ENCODE assay signal across 8 cellular contexts in the genomic region with DNA sequence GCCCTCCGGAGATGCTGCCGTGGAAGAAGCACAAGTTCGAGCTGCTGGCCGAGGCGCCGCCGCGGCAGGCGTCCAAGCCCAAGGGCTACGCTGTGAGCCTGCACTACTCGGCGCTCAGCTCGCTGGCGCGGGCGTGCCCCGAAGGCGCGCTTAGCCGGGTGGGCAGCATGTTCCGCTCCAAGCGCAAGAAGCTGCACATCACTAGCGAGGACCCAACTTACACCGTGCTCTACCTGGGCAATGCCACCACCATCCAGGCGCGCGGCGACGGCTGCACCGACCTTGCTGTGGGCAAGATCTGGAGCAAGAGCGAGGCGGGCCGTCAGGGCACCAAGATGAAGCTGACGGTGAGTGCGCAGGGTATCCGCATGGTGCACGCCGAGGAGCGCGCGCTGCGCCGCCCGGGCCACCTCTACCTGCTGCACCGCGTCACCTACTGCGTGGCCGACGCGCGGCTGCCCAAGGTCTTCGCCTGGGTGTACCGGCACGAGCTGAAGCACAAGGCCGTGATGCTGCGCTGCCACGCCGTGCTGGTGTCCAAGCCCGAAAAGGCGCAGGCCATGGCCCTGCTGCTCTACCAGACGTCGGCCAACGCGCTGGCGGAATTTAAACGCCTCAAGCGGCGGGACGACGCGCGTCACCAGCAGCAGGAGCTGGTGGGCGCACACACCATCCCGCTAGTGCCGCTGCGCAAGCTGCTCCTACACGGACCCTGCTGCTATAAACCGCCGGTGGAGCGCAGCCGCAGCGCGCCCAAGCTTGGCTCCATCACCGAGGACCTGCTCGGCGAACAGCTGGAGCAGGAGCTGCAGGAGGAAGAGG. TPM values are rescaled to one million over a fixed set of nuclear protein-coding genes. Genes with fewer than 3 reads are reported as not detected.
DNase-seq lines count a peak whose midpoint lies in the region; ATAC-seq and TF ChIP-seq lines count a peak whose summit lies in the region.

No MANE protein-coding gene starts in this region.

- ATAC-seq in HG02885 (IDR thresholded peaks at IDR 0.05; ENCODE audit: poor library complexity, unreplicated experiment) (peak; percentile 2), upper lobe of left lung (ENCODE audit: low FRiP score in 2 of 2) (peak in 1 of 2 donors; percentile 54), GM19324 (IDR thresholded peaks at IDR 0.05; ENCODE audit: low FRiP score, unreplicated experiment) (no peak), GM18909 (IDR thresholded peaks at IDR 0.05; ENCODE audit: poor library complexity, unreplicated experiment) (no peak)

- peak; percentile 55 for DNase-seq in COR-L47 (lab: John Stamatoyannopoulos, UW)
- DNase-seq in activated CD4-positive, alpha-beta memory T cell treated with anti-CD3 and anti-CD28 coated beads, Interleukin-2, amount 10 ng/mL, durations not matched to agents 7 days and 5 days = peak; percentile 24
- DNase-seq in upper lobe of left lung = peak; percentile 22 to 92

- H3K27ac Mint-ChIP-seq in activated CD4-positive, alpha-beta memory T cell treated with anti-CD3 and anti-CD28 coated beads, Interleukin-2, amount 10 ng/mL, durations not matched to agents 7 days and 5 days = peak overlapping the region; percentile 69

- no peak overlapping the region for H3K9ac ChIP-seq in mucosa of stomach (ENCODE audit: low read length)

- H3K27ac ChIP-seq in esophagus (ENCODE audit: low read depth in 2 of 2, low read length in 1 of 2) = peak overlapping the region; percentile 55 to 84
- peak overlapping the region; percentile 83 to 89 (median 86) for H3K27ac ChIP-seq in upper lobe of left lung

- peaks cover 59% of the 10 kb centered on the region for H3K4me1 Mint-ChIP-seq in activated CD4-positive, alpha-beta memory T cell treated with anti-CD3 and anti-CD28 coated beads, Interleukin-2, amount 10 ng/mL, durations not matched to agents 7 days and 5 days

- POLR2A ChIA-PET in activated CD4-positive, alpha-beta memory T cell treated with anti-CD3 and anti-CD28 coated beads, Interleukin-2, amount 10 ng/mL, durations not matched to agents 7 days and 5 days (lab: Charles Lee) = interaction anchor here (0.8 to 4.1 kb wide), 14 partner anchors 12 to 850 kb away, joined by 3 to 71 read pairs (median 4); a partner anchor contains a TSS

- WGBS in esophagus, 2 donors = 2 to 12% methylated on average over 82 to 86 of the region's 86 CpGs
- 3% methylated on average over 42 of the region's 86 CpGs; no CpG with 5 or more reads in 1 of the 2 donors for whole genome bisulfite sequencing in upper lobe of left lung, 2 donors

- CTCF ChIA-PET in activated CD4-positive, alpha-beta memory T cell treated with anti-CD3 and anti-CD28 coated beads, Interleukin-2, amount 10 ng/mL, durations not matched to agents 7 days and 5 days (lab: Charles Lee) = interaction anchor here (0.9 to 8.9 kb wide), 21 partner anchors 13 to 583 kb away, joined by 3 to 232 read pairs (median 4); a partner anchor contains a TSS

- peaks cover 43% of the 10 kb centered on the region for H3K27me3 Mint-ChIP-seq in activated CD4-positive, alpha-beta memory T cell treated with anti-CD3 and anti-CD28 coated beads, Interleukin-2, amount 10 ng/mL, durations not matched to agents 7 days and 5 days

- H3K27me3 ChIP-seq in esophagus (ENCODE audit: control insufficient read depth in 1 of 2, insufficient read depth in 2 of 2, low read length in 2 of 2) = no peaks in the 10 kb centered on the region
- peaks cover 4% of the 10 kb centered on the region for H3K27me3 ChIP-seq in mucosa of stomach (ENCODE audit: control insufficient read depth, insufficient read depth, low read length)
- no peaks in the 10 kb centered on the region for H3K27me3 ChIP-seq in upper lobe of left lung

- no peak for TF ChIP-seq POLR2A in upper lobe of left lung (IDR thresholded peaks at IDR 0.05)

- no peaks in the 10 kb centered on the region for H3K9me3 Mint-ChIP-seq in activated CD4-positive, alpha-beta memory T cell treated with anti-CD3 and anti-CD28 coated beads, Interleukin-2, amount 10 ng/mL, durations not matched to agents 7 days and 5 days

- TF ChIP-seq EP300 in upper lobe of left lung (IDR thresholded peaks at IDR 0.05) = no peak

- TF ChIP-seq CTCF in upper lobe of left lung (IDR thresholded peaks at IDR 0.05) = no peak

- H3K36me3 Mint-ChIP-seq in activated CD4-positive, alpha-beta memory T cell treated with anti-CD3 and anti-CD28 coated beads, Interleukin-2, amount 10 ng/mL, durations not matched to agents 7 days and 5 days (ENCODE audit: low read depth) = peaks cover 2% of the 10 kb centered on the region

- H3K4me1 ChIP-seq in esophagus (ENCODE audit: control insufficient read depth in 2 of 2, insufficient read depth in 2 of 2, low read length in 1 of 2) = peaks cover 2 to 14% of the 10 kb centered on the region in 2 donors
- peaks cover 21% of the 10 kb centered on the region for H3K4me1 ChIP-seq in mucosa of stomach (ENCODE audit: control insufficient read depth, insufficient read depth, low read length)
- H3K4me1 ChIP-seq in upper lobe of left lung = peaks cover 44 to 67% (median 62%) of the 10 kb centered on the region in 4 donors

- H3K9me3 ChIP-seq in esophagus (ENCODE audit: control insufficient read depth in 2 of 2, insufficient read depth in 1 of 2, low read depth in 1 of 2, low read length in 1 of 2) (no peaks in the 10 kb centered on the region), mucosa of stomach (ENCODE audit: control insufficient read depth, low read length) (no peaks in the 10 kb centered on the region), upper lobe of left lung (no peaks in the 10 kb centered on the region)

- H3K4me3 Mint-ChIP-seq in activated CD4-positive, alpha-beta memory T cell treated with anti-CD3 and anti-CD28 coated beads, Interleukin-2, amount 10 ng/mL, durations not matched to agents 7 days and 5 days = peak overlapping the region; percentile 90

- H3K36me3 ChIP-seq in esophagus (ENCODE audit: control insufficient read depth in 2 of 2, insufficient read depth in 2 of 2, low read length in 1 of 2) (peaks cover 0 to 2% of the 10 kb centered on the region in 2 donors), mucosa of stomach (ENCODE audit: control insufficient read depth, insufficient read depth, low read length) (no peaks in the 10 kb centered on the region), upper lobe of left lung (no peaks in the 10 kb centered on the region)

- H3K4me3 ChIP-seq in esophagus (ENCODE audit: low read depth in 1 of 2, low read length in 2 of 2) (peak overlapping the region; percentile 72 to 77), mucosa of stomach (ENCODE audit: low read length) (peak overlapping the region; percentile 39), upper lobe of left lung (peak overlapping the region; percentile 68 to 75 (median 70))

RNA-seq across cellular contexts. Expression of a gene that starts 1.3 kb away (rescaled TPM):
- total RNA-seq in activated CD4-positive, alpha-beta memory T cell treated with anti-CD3 and anti-CD28 coated beads, Interleukin-2, amount 10 ng/mL, durations not matched to agents 7 days and 5 days = 1 to 10 TPM; 4.3 TPM
- polyA plus RNA-seq in esophagus = 10 to 100 TPM in 1 of 2 donors, 1 to 10 TPM in 1; 9.0 to 15.5 TPM
- total RNA-seq in upper lobe of left lung = 10 to 100 TPM in 5 of 6 donors, 1 to 10 TPM in 1; 7.6 to 32.3 (median 14.4) TPM

RNA-seq across cellular contexts. Expression of a gene that starts 15.0 kb away (rescaled TPM):
- 10 to 100 TPM; 24.7 to 26.5 TPM for total RNA-seq in activated CD4-positive, alpha-beta memory T cell treated with anti-CD3 and anti-CD28 coated beads, Interleukin-2, amount 10 ng/mL, durations not matched to agents 7 days and 5 days
- polyA plus RNA-seq in esophagus = 10 to 100 TPM; 14.1 to 26.5 TPM
- 10 to 100 TPM; 21.6 to 42.6 (median 34.7) TPM for total RNA-seq in upper lobe of left lung

RNA-seq across cellular contexts. Expression of a gene that starts 53.8 kb away (rescaled TPM):
- total RNA-seq in activated CD4-positive, alpha-beta memory T cell treated with anti-CD3 and anti-CD28 coated beads, Interleukin-2, amount 10 ng/mL, durations not matched to agents 7 days and 5 days = 1 to 10 TPM; 6.2 to 7.1 TPM
- polyA plus RNA-seq in esophagus = 1 to 10 TPM; 7.3 TPM
- 10 to 100 TPM; 12.9 to 39.3 (median 22.1) TPM for total RNA-seq in upper lobe of left lung
